In genomic region chr9:14107495-14107894, GRCh38 we compare ENCODE assay signal across 12 cellular contexts.
"Had no signal": no experiment of that assay in that cellular context is flagged by ENCODE, and none has a peak within 500 bp of the region (broad histone marks: within the 10 kb centered on the region; RNA-seq: fewer than 3 reads in every experiment).

No MANE protein-coding gene starts in this region.

- H3K27ac ChIP-seq: skin epidermis had no signal

- H3K36me3 Mint-ChIP-seq: naive thymus-derived CD4-positive, alpha-beta T cell had no signal

- H3K4me1 Mint-ChIP-seq: activated naive CD8-positive, alpha-beta T cell treated with anti-CD3 and anti-CD28 coated beads, Interleukin-2, amount 50 U/mL, for 24 hours; activated T-helper 17 cell treated with anti-CD3 and anti-CD28 coated beads, Interleukin-2, amount 50 U/mL, for 72 hours; naive thymus-derived CD4-positive, alpha-beta T cell had no signal

- H3K4me1 ChIP-seq: upper lobe of left lung had no signal

- H3K4me3 ChIP-seq: skin epidermis, upper lobe of left lung had no signal

- H3K27me3 Mint-ChIP-seq: activated T-helper 17 cell treated with anti-CD3 and anti-CD28 coated beads, Interleukin-2, amount 50 U/mL, for 72 hours; effector memory CD8-positive, alpha-beta T cell; naive thymus-derived CD4-positive, alpha-beta T cell; stimulated activated naive CD8-positive, alpha-beta T cell treated with anti-CD3 and anti-CD28 coated beads, Interleukin-15, Interleukin-2, amounts not matched to agents 100 ng/mL and 50 ng/mL, for 24 hours had no signal

- H3K9me3 Mint-ChIP-seq: activated naive CD4-positive, alpha-beta T cell treated with anti-CD3 and anti-CD28 coated beads for 36 hours; activated naive CD8-positive, alpha-beta T cell treated with anti-CD3 and anti-CD28 coated beads, Interleukin-2, amount 50 U/mL, for 24 hours; activated T-helper 17 cell treated with anti-CD3 and anti-CD28 coated beads, Interleukin-2, amount 50 U/mL, for 72 hours had no signal

- H3K27ac Mint-ChIP-seq: activated naive CD4-positive, alpha-beta T cell treated with anti-CD3 and anti-CD28 coated beads for 36 hours; activated naive CD8-positive, alpha-beta T cell treated with anti-CD3 and anti-CD28 coated beads, Interleukin-2, amount 50 U/mL, for 24 hours; activated T-helper 17 cell treated with anti-CD3 and anti-CD28 coated beads, Interleukin-2, amount 50 U/mL, for 72 hours; effector memory CD8-positive, alpha-beta T cell; stimulated activated naive CD8-positive, alpha-beta T cell treated with anti-CD3 and anti-CD28 coated beads, Interleukin-15, Interleukin-2, amounts not matched to agents 100 ng/mL and 50 ng/mL, for 24 hours had no signal

- H3K4me3 Mint-ChIP-seq: activated naive CD4-positive, alpha-beta T cell treated with anti-CD3 and anti-CD28 coated beads for 36 hours; activated naive CD8-positive, alpha-beta T cell treated with anti-CD3 and anti-CD28 coated beads, Interleukin-2, amount 50 U/mL, for 24 hours; activated T-helper 17 cell treated with anti-CD3 and anti-CD28 coated beads, Interleukin-2, amount 50 U/mL, for 72 hours; effector memory CD8-positive, alpha-beta T cell; naive thymus-derived CD4-positive, alpha-beta T cell; stimulated activated naive CD8-positive, alpha-beta T cell treated with anti-CD3 and anti-CD28 coated beads, Interleukin-15, Interleukin-2, amounts not matched to agents 100 ng/mL and 50 ng/mL, for 24 hours had no signal

- DNase-seq: activated CD4-positive, alpha-beta T cell treated with anti-CD3 and anti-CD28 coated beads, Interleukin-2, amount 50 U/mL, for 48 hours; activated naive CD4-positive, alpha-beta T cell treated with anti-CD3 and anti-CD28 coated beads for 36 hours; activated naive CD8-positive, alpha-beta T cell treated with anti-CD3 and anti-CD28 coated beads, Interleukin-2, amount 50 U/mL, for 24 hours; aorta; effector memory CD8-positive, alpha-beta T cell; naive thymus-derived CD4-positive, alpha-beta T cell; posterior cingulate gyrus; right cardiac atrium; upper lobe of left lung had no signal

- H3K27me3 ChIP-seq: upper lobe of left lung had no signal

- H3K9me3 ChIP-seq: upper lobe of left lung had no signal

- ATAC-seq: activated naive CD8-positive, alpha-beta T cell treated with anti-CD3 and anti-CD28 coated beads, Interleukin-2, amount 50 U/mL, for 24 hours; activated T-helper 17 cell treated with anti-CD3 and anti-CD28 coated beads, Interleukin-2, amount 50 U/mL, for 72 hours; effector memory CD8-positive, alpha-beta T cell; naive thymus-derived CD4-positive, alpha-beta T cell had no signal
